ENCODE assay signal across 18 cellular contexts in the genomic region with DNA sequence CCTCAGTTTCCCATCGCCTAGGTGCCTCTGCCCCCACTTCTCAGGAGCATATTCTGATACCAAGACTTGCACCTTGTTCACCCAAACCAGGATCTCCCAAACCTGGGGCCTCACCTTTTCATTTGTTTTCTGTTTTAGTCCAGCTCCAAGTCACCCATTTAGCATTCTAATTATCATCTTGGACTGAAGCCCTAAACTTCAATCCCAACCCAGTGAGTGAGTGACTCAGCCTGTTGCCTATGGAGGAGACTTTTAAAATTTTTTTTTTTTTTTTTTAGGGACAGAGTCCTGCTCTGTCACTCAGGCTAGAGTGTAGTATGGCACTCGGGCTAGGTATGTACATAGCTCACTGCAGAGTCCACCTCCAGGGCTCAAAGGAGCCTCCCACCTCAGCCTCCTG.
"Had no signal": no experiment of that assay in that cellular context is flagged by ENCODE, and none has a peak within 500 bp of the region (broad histone marks: within the 10 kb centered on the region; RNA-seq: fewer than 3 reads in every experiment).

No MANE protein-coding gene starts in this region.

- ATAC-seq: activated CD8-positive, alpha-beta T cell treated with anti-CD3 and anti-CD28 coated beads, Interleukin-2, amount 10 ng/mL, durations not matched to agents 7 days and 5 days; activated naive CD4-positive, alpha-beta T cell treated with anti-CD3 and anti-CD28 coated beads, Interleukin-2, amount 50 U/mL, for 72 hours; activated naive CD8-positive, alpha-beta T cell treated with anti-CD3 and anti-CD28 coated beads, Interleukin-2, amount 50 U/mL, for 24 hours; WTC11 had no signal

- DNase-seq: activated CD4-positive, alpha-beta T cell treated with anti-CD3 and anti-CD28 coated beads for 48 hours; activated CD4-positive, alpha-beta T cell treated with anti-CD3 and anti-CD28 coated beads, Interleukin-2, amount 50 U/mL, for 4 hours; activated CD4-positive, CD25-positive, alpha-beta regulatory T cell treated with anti-CD3 and anti-CD28 coated beads, Interleukin-2, amount 50 U/mL, for 72 hours; activated CD8-positive, alpha-beta T cell treated with anti-CD3 and anti-CD28 coated beads, Interleukin-2, amount 10 ng/mL, durations not matched to agents 7 days and 5 days; activated effector memory CD4-positive, alpha-beta T cell treated with Interleukin-2 at 50 U/mL for 16 hours; activated naive CD4-positive, alpha-beta T cell; activated naive CD8-positive, alpha-beta T cell treated with anti-CD3 and anti-CD28 coated beads, Interleukin-2, amount 50 U/mL, for 24 hours; activated T-cell treated with anti-CD3 and anti-CD28 coated beads, Interleukin-2, amount 50 U/mL, for 24 hours; amniotic stem cell; Karpas-422; NCI-H1930; NCI-H345; NCI-H510A; NCI-H526 treated with DMSO at 0.1 percent for 48 hours; PC-9; SHP77 treated with DMSO at 0.1 percent for 48 hours had no signal
